In the genomic region with DNA sequence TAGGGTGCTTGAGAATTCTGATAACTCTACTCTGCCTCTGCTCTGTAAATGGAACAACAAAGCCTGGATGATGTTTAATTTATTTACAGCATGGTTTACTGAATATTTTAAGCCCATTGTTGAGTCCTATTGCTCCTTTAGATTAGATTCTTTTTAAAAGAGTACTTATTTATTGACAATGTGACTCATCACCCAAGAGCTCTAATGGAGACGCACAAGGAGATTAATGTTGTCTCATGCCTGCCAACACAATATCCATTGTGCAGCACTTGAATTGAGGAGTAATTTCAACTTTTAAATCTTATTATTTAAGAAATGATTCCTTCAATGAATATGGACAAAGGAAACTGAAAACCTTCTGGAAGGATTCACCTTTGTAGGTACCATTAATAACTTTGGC, we compare ENCODE assay signal across 31 cellular contexts.
"Had no signal": no experiment of that assay in that cellular context is flagged by ENCODE, and none has a peak within 500 bp of the region (broad histone marks: within the 10 kb centered on the region; RNA-seq: fewer than 3 reads in every experiment).

No MANE protein-coding gene starts in this region.

- H3K4me3 ChIP-seq: adrenal gland, PC-9 had no signal

- H3K9me3 Mint-ChIP-seq: activated naive CD4-positive, alpha-beta T cell treated with anti-CD3 and anti-CD28 coated beads for 36 hours had no signal

- H3K36me3 Mint-ChIP-seq: activated naive CD4-positive, alpha-beta T cell treated with anti-CD3 and anti-CD28 coated beads, Interleukin-2, amount 50 U/mL, for 72 hours had no signal

- ATAC-seq: activated CD8-positive, alpha-beta T cell treated with anti-CD3 and anti-CD28 coated beads, Interleukin-2, amount 10 ng/mL, durations not matched to agents 7 days and 5 days; activated naive CD4-positive, alpha-beta T cell treated with anti-CD3 and anti-CD28 coated beads, Interleukin-2, amount 50 U/mL, for 72 hours; Right ventricle myocardium inferior had no signal

- H3K4me3 Mint-ChIP-seq: activated CD8-positive, alpha-beta T cell treated with anti-CD3 and anti-CD28 coated beads, Interleukin-2, amount 10 ng/mL, durations not matched to agents 7 days and 5 days; activated naive CD4-positive, alpha-beta T cell treated with anti-CD3 and anti-CD28 coated beads for 36 hours; activated T-cell treated with anti-CD3 and anti-CD28 coated beads, Interleukin-2, amount 50 U/mL, for 24 hours had no signal

- H3K27ac Mint-ChIP-seq: activated CD8-positive, alpha-beta T cell treated with anti-CD3 and anti-CD28 coated beads, Interleukin-2, amount 10 ng/mL, durations not matched to agents 7 days and 5 days; activated naive CD4-positive, alpha-beta T cell treated with anti-CD3 and anti-CD28 coated beads for 36 hours; activated naive CD4-positive, alpha-beta T cell treated with anti-CD3 and anti-CD28 coated beads, Interleukin-2, amount 50 U/mL, for 72 hours; activated T-cell treated with anti-CD3 and anti-CD28 coated beads, Interleukin-2, amount 50 U/mL, for 24 hours; activated T-helper 2 cell treated with anti-CD3 and anti-CD28 coated beads, Interferon-gamma antibody, Interleukin-2, Interleukin-4, amounts not matched to agents 10 μg/mL and 5 μg/mL and 100 μg/mL, durations not matched to agents 14 hours and 24 hours and 36 hours had no signal

- DNase-seq: activated CD4-positive, alpha-beta T cell treated with anti-CD3 and anti-CD28 coated beads for 1 hour; activated CD4-positive, alpha-beta T cell treated with anti-CD3 and anti-CD28 coated beads for 48 hours; activated CD4-positive, CD25-positive, alpha-beta regulatory T cell; activated CD8-positive, alpha-beta T cell treated with anti-CD3 and anti-CD28 coated beads, Interleukin-2, amount 10 ng/mL, durations not matched to agents 7 days and 5 days; activated gamma-delta T cell treated with Interleukin-2 at 50 U/mL for 16 hours; activated naive CD4-positive, alpha-beta T cell treated with anti-CD3 and anti-CD28 coated beads for 36 hours; activated T-cell treated with anti-CD3 and anti-CD28 coated beads, Interleukin-2, amount 50 U/mL, for 24 hours; adrenal gland; brain microvascular endothelial cell; Karpas-422; KBM-7; NCI-H1105; NCI-H1417 treated with DMSO at 0.1 percent for 48 hours; NCI-H187 treated with DMSO at 0.1 percent for 48 hours; NCI-H2081 treated with DMSO at 0.1 percent for 48 hours; NCI-H2171 treated with DMSO at 0.1 percent for 48 hours; NCI-H226; NCI-H510A; NCI-H526; NCI-H748 treated with DMSO at 0.1 percent for 48 hours; NK-92 treated with Interleukin-12 subunit alpha and Interleukin-12 subunit beta, amount 100 ng/mL, for 24 hours; PC-9; SIG-M5; SW 1271; T-helper 1 cell; T-helper 2 cell; T-helper 9 cell; WERI-Rb-1 had no signal

- H3K27me3 Mint-ChIP-seq: activated T-cell treated with anti-CD3 and anti-CD28 coated beads, Interleukin-2, amount 50 U/mL, for 24 hours had no signal
